ENCODE assay signal across 26 cellular contexts in genomic region chr15:70416851-70417250, GRCh38.
"Had no signal": no experiment of that assay in that cellular context is flagged by ENCODE, and none has a peak within 500 bp of the region (broad histone marks: within the 10 kb centered on the region; RNA-seq: fewer than 3 reads in every experiment).

No MANE protein-coding gene starts in this region.

- ATAC-seq: activated CD4-positive, CD25-positive, alpha-beta regulatory T cell treated with anti-CD3 and anti-CD28 coated beads, Interleukin-2, amount 50 U/mL, for 24 hours; activated CD8-positive, alpha-beta T cell treated with anti-CD3 and anti-CD28 coated beads for 36 hours; activated T-cell treated with anti-CD3 and anti-CD28 coated beads, Interleukin-2, amount 50 U/mL, for 72 hours; SK-N-SH treated with all-trans-retinoic acid at 6 μM for 48 hours had no signal

- DNase-seq: activated CD4-positive, alpha-beta T cell treated with anti-CD3 and anti-CD28 coated beads for 4 hours; activated CD8-positive, alpha-beta memory T cell treated with anti-CD3 and anti-CD28 coated beads, Interleukin-2, amount 50 U/mL, for 4 hours; activated CD8-positive, alpha-beta T cell treated with anti-CD3 and anti-CD28 coated beads for 36 hours; activated gamma-delta T cell treated with Interleukin-2 at 50 U/mL for 16 hours; activated naive CD4-positive, alpha-beta T cell treated with anti-CD3 and anti-CD28 coated beads, Interleukin-2, amount 50 U/mL, for 16 hours; activated naive CD8-positive, alpha-beta T cell treated with anti-CD3 and anti-CD28 coated beads, Interleukin-2, amount 10 ng/mL, durations not matched to agents 7 days and 5 days; activated T-cell treated with anti-CD3 and anti-CD28 coated beads, Interleukin-2, amount 50 U/mL, for 72 hours; adrenal gland; aorta; caudate nucleus; Kasumi-1; KBM-7; NCI-H1105 treated with DMSO at 0.1 percent for 48 hours; NCI-H1436 treated with DMSO at 0.1 percent for 48 hours; NCI-H187; NCI-H2081; NCI-H510A treated with DMSO at 0.1 percent for 48 hours; NCI-H69; NK-92 treated with Interleukin-12 subunit alpha and Interleukin-12 subunit beta, amount 100 ng/mL, for 24 hours; SHP77; SW 1271 had no signal

- H3K27me3 ChIP-seq: breast epithelium had no signal

- H3K36me3 ChIP-seq: adrenal gland, breast epithelium, SJSA1 had no signal

- H3K4me3 ChIP-seq: adrenal gland, breast epithelium, SJSA1 had no signal

- H3K9me3 ChIP-seq: adrenal gland, breast epithelium, SJSA1 had no signal

- H3K4me1 ChIP-seq: adrenal gland, breast epithelium, SJSA1 had no signal

- FAIRE-seq: RCC 7860 had no signal

- H3K27ac ChIP-seq: adrenal gland, breast epithelium, SJSA1 had no signal
